In the genomic region with DNA sequence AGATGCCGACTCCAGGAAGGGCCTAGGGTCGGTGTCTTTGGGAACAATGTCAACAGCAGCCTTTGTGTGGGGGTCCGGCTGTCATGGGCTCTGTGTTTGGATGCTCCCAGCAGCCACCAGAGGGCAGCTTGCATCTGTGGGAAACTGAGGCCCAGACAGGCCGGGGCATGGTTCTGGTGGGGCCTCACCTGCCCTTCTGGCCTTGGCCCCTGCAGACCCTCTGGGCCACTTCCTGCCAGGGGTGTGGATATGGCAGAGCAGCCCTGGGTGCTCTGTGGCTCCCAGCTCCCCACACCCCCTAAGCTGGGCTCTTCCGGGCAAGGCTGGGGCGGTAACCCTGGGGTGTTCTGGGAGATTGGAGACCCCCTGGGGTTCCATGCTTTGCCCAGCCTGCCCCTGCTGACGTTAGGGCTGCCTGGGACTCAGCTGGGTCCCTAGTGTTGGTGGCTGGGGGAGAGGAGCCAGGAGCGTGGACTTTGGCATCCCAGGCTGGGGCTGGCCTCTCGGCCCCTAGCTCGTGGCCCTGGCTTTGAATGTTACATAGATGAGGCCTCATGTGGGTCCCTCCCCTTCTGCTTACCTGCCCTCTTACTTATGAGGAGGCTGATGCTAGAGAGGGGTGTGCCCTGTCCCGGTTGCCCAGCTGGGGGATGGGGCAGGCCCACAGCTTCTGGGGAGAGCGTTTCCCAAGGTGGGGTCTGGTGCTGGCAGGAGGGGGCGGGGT, we compare ENCODE assay signal across 1 cellular context.
A peak's percentile ranks its signal among the peaks of the same experiment; 100 is the strongest.
TF ChIP-seq lines count a peak whose summit lies in the region.

No MANE protein-coding gene starts in this region.

TF ChIP-seq in HepG2, 621 proteins besides CTCF, POLR2A, EP300 and RAD21 (continued from another document and continues in another):
- TF ChIP-seq, protein P1, sequence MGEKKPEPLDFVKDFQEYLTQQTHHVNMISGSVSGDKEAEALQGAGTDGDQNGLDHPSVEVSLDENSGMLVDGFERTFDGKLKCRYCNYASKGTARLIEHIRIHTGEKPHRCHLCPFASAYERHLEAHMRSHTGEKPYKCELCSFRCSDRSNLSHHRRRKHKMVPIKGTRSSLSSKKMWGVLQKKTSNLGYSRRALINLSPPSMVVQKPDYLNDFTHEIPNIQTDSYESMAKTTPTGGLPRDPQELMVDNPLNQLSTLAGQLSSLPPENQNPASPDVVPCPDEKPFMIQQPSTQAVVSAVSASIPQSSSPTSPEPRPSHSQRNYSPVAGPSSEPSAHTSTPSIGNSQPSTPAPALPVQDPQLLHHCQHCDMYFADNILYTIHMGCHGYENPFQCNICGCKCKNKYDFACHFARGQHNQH (CRISPR knock-in tag; IDR thresholded peaks at IDR 0.05) = peak; percentile 31; the same call in 1 of the 2 replicates
- TF ChIP-seq, protein P2, sequence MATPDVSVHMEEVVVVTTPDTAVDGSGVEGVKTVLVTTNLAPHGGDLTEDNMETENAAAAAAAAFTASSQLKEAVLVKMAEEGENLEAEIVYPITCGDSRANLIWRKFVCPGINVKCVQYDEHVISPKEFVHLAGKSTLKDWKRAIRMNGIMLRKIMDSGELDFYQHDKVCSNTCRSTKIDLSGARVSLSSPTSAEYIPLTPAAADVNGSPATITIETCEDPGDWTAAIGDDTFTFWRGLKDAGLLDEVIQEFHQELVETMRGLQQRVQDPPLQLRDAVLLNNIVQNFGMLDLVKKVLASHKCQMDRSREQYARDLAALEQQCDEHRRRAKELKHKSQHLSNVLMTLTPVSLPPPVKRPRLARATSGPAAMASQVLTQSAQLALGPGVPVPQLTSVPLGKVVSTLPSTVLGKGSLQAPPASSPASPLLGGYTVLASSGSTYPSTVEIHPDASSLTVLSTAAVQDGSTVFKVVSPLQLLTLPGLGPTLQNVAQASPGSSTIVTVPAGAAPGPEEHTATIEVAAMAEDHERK (CRISPR knock-in tag; IDR thresholded peaks at IDR 0.05; ENCODE audit: low read depth) = no peak
- TF ChIP-seq MED1 (CRISPR knock-in tag; IDR thresholded peaks at IDR 0.05) = no peak
- TF ChIP-seq, protein P3, sequence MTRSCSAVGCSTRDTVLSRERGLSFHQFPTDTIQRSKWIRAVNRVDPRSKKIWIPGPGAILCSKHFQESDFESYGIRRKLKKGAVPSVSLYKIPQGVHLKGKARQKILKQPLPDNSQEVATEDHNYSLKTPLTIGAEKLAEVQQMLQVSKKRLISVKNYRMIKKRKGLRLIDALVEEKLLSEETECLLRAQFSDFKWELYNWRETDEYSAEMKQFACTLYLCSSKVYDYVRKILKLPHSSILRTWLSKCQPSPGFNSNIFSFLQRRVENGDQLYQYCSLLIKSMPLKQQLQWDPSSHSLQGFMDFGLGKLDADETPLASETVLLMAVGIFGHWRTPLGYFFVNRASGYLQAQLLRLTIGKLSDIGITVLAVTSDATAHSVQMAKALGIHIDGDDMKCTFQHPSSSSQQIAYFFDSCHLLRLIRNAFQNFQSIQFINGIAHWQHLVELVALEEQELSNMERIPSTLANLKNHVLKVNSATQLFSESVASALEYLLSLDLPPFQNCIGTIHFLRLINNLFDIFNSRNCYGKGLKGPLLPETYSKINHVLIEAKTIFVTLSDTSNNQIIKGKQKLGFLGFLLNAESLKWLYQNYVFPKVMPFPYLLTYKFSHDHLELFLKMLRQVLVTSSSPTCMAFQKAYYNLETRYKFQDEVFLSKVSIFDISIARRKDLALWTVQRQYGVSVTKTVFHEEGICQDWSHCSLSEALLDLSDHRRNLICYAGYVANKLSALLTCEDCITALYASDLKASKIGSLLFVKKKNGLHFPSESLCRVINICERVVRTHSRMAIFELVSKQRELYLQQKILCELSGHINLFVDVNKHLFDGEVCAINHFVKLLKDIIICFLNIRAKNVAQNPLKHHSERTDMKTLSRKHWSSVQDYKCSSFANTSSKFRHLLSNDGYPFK (CRISPR knock-in tag; IDR thresholded peaks at IDR 0.05; ENCODE audit: borderline replicate concordance) = peak; percentile 32; the same call in 1 of the 2 replicates
- no peak for TF ChIP-seq HOXA5 (CRISPR knock-in tag; IDR thresholded peaks at IDR 0.05)
- TF ChIP-seq SMARCC2 (IDR thresholded peaks at IDR 0.05) = no peak
- peak; percentile 40; the same call in 1 of the 2 replicates for TF ChIP-seq ZNF580 (CRISPR knock-in tag; IDR thresholded peaks at IDR 0.05; ENCODE audit: borderline replicate concordance, low read depth)
- no peak for TF ChIP-seq ZNF749 (CRISPR knock-in tag; IDR thresholded peaks at IDR 0.05; ENCODE audit: borderline replicate concordance)
- no peak for TF ChIP-seq MTF2 (CRISPR knock-in tag; IDR thresholded peaks at IDR 0.05; ENCODE audit: borderline replicate concordance)
- TF ChIP-seq TOE1 (CRISPR knock-in tag; IDR thresholded peaks at IDR 0.05) = 0 out of 2 replicates have a peak, but pooled peaks have one; percentile 27
- no peak for TF ChIP-seq BHLHE40 (IDR thresholded peaks at IDR 0.05; ENCODE audit: low read length)
- TF ChIP-seq ELF4 (CRISPR knock-in tag; IDR thresholded peaks at IDR 0.05; ENCODE audit: borderline replicate concordance) = no peak
- peak; percentile 79 for TF ChIP-seq SAP130 (CRISPR knock-in tag; IDR thresholded peaks at IDR 0.05; ENCODE audit: low read depth)
- TF ChIP-seq U2AF1 (optimal IDR thresholded peaks at IDR 0.05; ENCODE audit: low read depth, low read length) = no peak
- TF ChIP-seq ZSCAN9 (CRISPR knock-in tag; IDR thresholded peaks at IDR 0.05; ENCODE audit: borderline replicate concordance) = 0 out of 2 replicates have a peak, but pooled peaks have one; percentile 17
- TF ChIP-seq ZFY (CRISPR knock-in tag; IDR thresholded peaks at IDR 0.05) = peak; percentile 64
- peak; percentile 44; the same call in 1 of the 2 replicates for TF ChIP-seq IRF2 (CRISPR knock-in tag; IDR thresholded peaks at IDR 0.05)
- TF ChIP-seq SPEN (CRISPR knock-in tag; IDR thresholded peaks at IDR 0.05; ENCODE audit: low read depth) = no peak
- TF ChIP-seq RBM22 (optimal IDR thresholded peaks at IDR 0.05; ENCODE audit: low read length) = no peak
- no peak for TF ChIP-seq RBM39 (IDR thresholded peaks at IDR 0.05; ENCODE audit: low read depth, low read length, poor library complexity, severe bottlenecking)
- no peak for TF ChIP-seq TBL1XR1 (IDR thresholded peaks at IDR 0.05; ENCODE audit: borderline replicate concordance, low read length, partially characterized antibody)
- no peak for TF ChIP-seq JUN (CRISPR knock-in tag; IDR thresholded peaks at IDR 0.05)
- peak; percentile 53; the same call in 1 of the 2 replicates for TF ChIP-seq RARA (CRISPR knock-in tag; IDR thresholded peaks at IDR 0.05)
- TF ChIP-seq HMGXB4 (CRISPR knock-in tag; IDR thresholded peaks at IDR 0.05; ENCODE audit: borderline replicate concordance in 1 of 2, low read depth in 1 of 2) = peak in 1 of 2 experiments; percentile 50; a peak in 2 of 4 replicates
- TF ChIP-seq ZNF224 (CRISPR knock-in tag; IDR thresholded peaks at IDR 0.05) = no peak
- no peak for TF ChIP-seq ZNF879 (CRISPR knock-in tag; IDR thresholded peaks at IDR 0.05)
- peak; percentile 84 for TF ChIP-seq HNF4G (IDR thresholded peaks at IDR 0.05; ENCODE audit: borderline replicate concordance, low read depth, low read length)
- peak; percentile 88 for TF ChIP-seq HNF4G (CRISPR knock-in tag; IDR thresholded peaks at IDR 0.05; ENCODE audit: borderline replicate concordance, low read depth)
- no peak for TF ChIP-seq KAT8 (CRISPR knock-in tag; IDR thresholded peaks at IDR 0.05)
- TF ChIP-seq, protein P4, sequence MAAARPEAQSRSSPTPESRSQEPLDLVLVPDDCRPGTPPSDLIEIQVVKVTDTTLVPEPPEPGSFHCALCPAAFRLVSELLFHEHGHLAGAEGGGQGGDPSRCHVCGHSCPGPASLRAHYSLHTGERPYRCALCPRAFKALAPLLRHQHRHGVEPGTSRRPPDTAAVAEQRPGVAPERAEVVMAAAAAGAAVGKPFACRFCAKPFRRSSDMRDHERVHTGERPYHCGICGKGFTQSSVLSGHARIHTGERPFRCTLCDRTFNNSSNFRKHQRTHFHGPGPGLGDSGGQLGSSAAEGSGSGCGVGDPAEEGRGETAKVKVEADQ (CRISPR knock-in tag; IDR thresholded peaks at IDR 0.05; ENCODE audit: borderline replicate concordance) = no peak
- TF ChIP-seq DR1 (CRISPR knock-in tag; IDR thresholded peaks at IDR 0.05) = no peak
- TF ChIP-seq, protein P5, sequence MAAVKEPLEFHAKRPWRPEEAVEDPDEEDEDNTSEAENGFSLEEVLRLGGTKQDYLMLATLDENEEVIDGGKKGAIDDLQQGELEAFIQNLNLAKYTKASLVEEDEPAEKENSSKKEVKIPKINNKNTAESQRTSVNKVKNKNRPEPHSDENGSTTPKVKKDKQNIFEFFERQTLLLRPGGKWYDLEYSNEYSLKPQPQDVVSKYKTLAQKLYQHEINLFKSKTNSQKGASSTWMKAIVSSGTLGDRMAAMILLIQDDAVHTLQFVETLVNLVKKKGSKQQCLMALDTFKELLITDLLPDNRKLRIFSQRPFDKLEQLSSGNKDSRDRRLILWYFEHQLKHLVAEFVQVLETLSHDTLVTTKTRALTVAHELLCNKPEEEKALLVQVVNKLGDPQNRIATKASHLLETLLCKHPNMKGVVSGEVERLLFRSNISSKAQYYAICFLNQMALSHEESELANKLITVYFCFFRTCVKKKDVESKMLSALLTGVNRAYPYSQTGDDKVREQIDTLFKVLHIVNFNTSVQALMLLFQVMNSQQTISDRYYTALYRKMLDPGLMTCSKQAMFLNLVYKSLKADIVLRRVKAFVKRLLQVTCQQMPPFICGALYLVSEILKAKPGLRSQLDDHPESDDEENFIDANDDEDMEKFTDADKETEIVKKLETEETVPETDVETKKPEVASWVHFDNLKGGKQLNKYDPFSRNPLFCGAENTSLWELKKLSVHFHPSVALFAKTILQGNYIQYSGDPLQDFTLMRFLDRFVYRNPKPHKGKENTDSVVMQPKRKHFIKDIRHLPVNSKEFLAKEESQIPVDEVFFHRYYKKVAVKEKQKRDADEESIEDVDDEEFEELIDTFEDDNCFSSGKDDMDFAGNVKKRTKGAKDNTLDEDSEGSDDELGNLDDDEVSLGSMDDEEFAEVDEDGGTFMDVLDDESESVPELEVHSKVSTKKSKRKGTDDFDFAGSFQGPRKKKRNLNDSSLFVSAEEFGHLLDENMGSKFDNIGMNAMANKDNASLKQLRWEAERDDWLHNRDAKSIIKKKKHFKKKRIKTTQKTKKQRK (IDR thresholded peaks at IDR 0.05; ENCODE audit: low read length) = no peak
- no peak for TF ChIP-seq TBX3 (IDR thresholded peaks at IDR 0.05; ENCODE audit: borderline replicate concordance)
- no peak for TF ChIP-seq MED8 (CRISPR knock-in tag; IDR thresholded peaks at IDR 0.05; ENCODE audit: insufficient replicate concordance)
- no peak for TF ChIP-seq HIVEP1 (CRISPR knock-in tag; IDR thresholded peaks at IDR 0.05)
- no peak for TF ChIP-seq ZNF597 (CRISPR knock-in tag; IDR thresholded peaks at IDR 0.05)
- TF ChIP-seq GTF3A (CRISPR knock-in tag; conservative IDR thresholded peaks at IDR 0.05) = no peak
- TF ChIP-seq NCOR1 (IDR thresholded peaks at IDR 0.05; ENCODE audit: borderline replicate concordance, low read length) = peak; percentile 33; the same call in 1 of the 2 replicates
- TF ChIP-seq FIP1L1 (IDR thresholded peaks at IDR 0.05; ENCODE audit: borderline replicate concordance, insufficient read depth, low read depth, low read length) = no peak
- no peak; the same call in 1 of the 2 replicates for TF ChIP-seq ARNTL (CRISPR knock-in tag; IDR thresholded peaks at IDR 0.05)
- TF ChIP-seq HNRNPH1 (optimal IDR thresholded peaks at IDR 0.05; ENCODE audit: low read depth, low read length) = no peak
- TF ChIP-seq ZBTB21 (CRISPR knock-in tag; IDR thresholded peaks at IDR 0.05) = no peak
- no peak for TF ChIP-seq ZFAT (CRISPR knock-in tag; conservative IDR thresholded peaks at IDR 0.05)
- TF ChIP-seq CCDC6 (CRISPR knock-in tag; IDR thresholded peaks at IDR 0.05) = no peak
- no peak; the same call in 1 of the 2 replicates for TF ChIP-seq STAG1 (CRISPR knock-in tag; IDR thresholded peaks at IDR 0.05)
- TF ChIP-seq KAT7 (CRISPR knock-in tag; IDR thresholded peaks at IDR 0.05; ENCODE audit: borderline replicate concordance) = 0 out of 2 replicates have a peak, but pooled peaks have one; percentile 30
- TF ChIP-seq BRD4 (CRISPR knock-in tag; IDR thresholded peaks at IDR 0.05) = no peak
- TF ChIP-seq SMAD3 (CRISPR knock-in tag; IDR thresholded peaks at IDR 0.05) = no peak
- TF ChIP-seq GATA4 (IDR thresholded peaks at IDR 0.05; ENCODE audit: borderline replicate concordance, low read depth) = no peak
- TF ChIP-seq HNRNPLL (IDR thresholded peaks at IDR 0.05; ENCODE audit: low read depth, low read length, poor library complexity, severe bottlenecking) = no peak
- TF ChIP-seq RFX5 (IDR thresholded peaks at IDR 0.05; ENCODE audit: low read depth, low read length) = no peak
- no peak for TF ChIP-seq CBX5 (CRISPR knock-in tag; IDR thresholded peaks at IDR 0.05; ENCODE audit: borderline replicate concordance)
- TF ChIP-seq STAT5B (CRISPR knock-in tag; IDR thresholded peaks at IDR 0.05) = no peak
- no peak for TF ChIP-seq ZNF282 (IDR thresholded peaks at IDR 0.05; ENCODE audit: partially characterized antibody)
- peak; percentile 61 for TF ChIP-seq NR2F6 (IDR thresholded peaks at IDR 0.05)
- no peak; the same call in 1 of the 2 replicates for TF ChIP-seq NR2F6 (CRISPR knock-in tag; IDR thresholded peaks at IDR 0.05)
